In genomic region chr15:41790756-41791546, GRCh38 we compare ENCODE assay signal across 9 cellular contexts. TPM values are rescaled to one million over a fixed set of nuclear protein-coding genes. Genes with fewer than 3 reads are reported as not detected.
DNase-seq lines count a peak whose midpoint lies in the region; ATAC-seq, FAIRE-seq and TF ChIP-seq lines count a peak whose summit lies in the region.
"Had no signal": no experiment of that assay in that cellular context is flagged by ENCODE, and none has a peak within 500 bp of the region (broad histone marks: within the 10 kb centered on the region; RNA-seq: fewer than 3 reads in every experiment).

No MANE protein-coding gene starts in this region.

- H3K4me3 ChIP-seq in fibroblast of the aortic adventitia (ENCODE audit: low read depth, low read length) (no peak overlapping the region), gastrocnemius medialis (no peak overlapping the region)

- DNase-seq in H54 (ENCODE audit: insufficient read length, low spot score): peak; percentile 38
- peak; percentile 72 for DNase-seq in SW480 (ENCODE audit: low spot score)
- peak; percentile 50 for DNase-seq in fibroblast of the aortic adventitia (ENCODE audit: low read depth)
- DNase-seq in gastrocnemius medialis: no peak
- DNase-seq in activated CD4-positive, CD25-positive, alpha-beta regulatory T cell treated with anti-CD3 and anti-CD28 coated beads, Interleukin-2, amount 50 U/mL, for 72 hours: no peak
- DNase-seq in posterior cingulate gyrus: no peak
- no peak for DNase-seq in NCI-H524 (lab: John Stamatoyannopoulos, UW)
- DNase-seq in GM13977 (ENCODE audit: low spot score): no peak

- H3K27me3 ChIP-seq in gastrocnemius medialis: no peaks in the 10 kb centered on the region

- FAIRE-seq in H54 (lab: Jason Lieb, UNC): no peak
- FAIRE-seq: endometrium had no signal

- intact Hi-C loops in gastrocnemius medialis (cut with DNase I; ENCODE audit: low total_unique reads) (loop anchor here (2.0 kb wide), 1 partner anchor 16 kb away; the partner anchor contains the start of gene MAPKBP1), posterior cingulate gyrus (cut with DNase I) (no loop called here)

- in situ Hi-C loops in gastrocnemius medialis (cut with MboI; ENCODE audit: low sequenced_read_pairs in 4 of 4): no loop called here
- in situ Hi-C loops in GM13977 (cut with MboI; ENCODE audit: low pct_unique_long_range_greater_than_20kb, low sequenced_read_pairs, unreplicated experiment): no loop called here

- peaks cover 47 to 48% of the 10 kb centered on the region in 2 donors for H3K4me1 ChIP-seq in gastrocnemius medialis

- peak overlapping the region; percentile 47 to 77 (median 66) for H3K27ac ChIP-seq in gastrocnemius medialis

- no peaks in the 10 kb centered on the region for H3K9me3 ChIP-seq in gastrocnemius medialis

- no peak for TF ChIP-seq POLR2A in H54 (IDR thresholded peaks at IDR 0.05; ENCODE audit: low read depth, low read length)
- TF ChIP-seq POLR2A in gastrocnemius medialis (IDR thresholded peaks at IDR 0.05): no peak

- TF ChIP-seq CTCF in fibroblast of the aortic adventitia (IDR thresholded peaks at IDR 0.05; ENCODE audit: insufficient read depth, low read length): no peak
- no peak for TF ChIP-seq CTCF in gastrocnemius medialis (IDR thresholded peaks at IDR 0.05 in 4 of 5, conservative IDR thresholded peaks at IDR 0.05 in 1 of 5)
- TF ChIP-seq CTCF in GM13977 (IDR thresholded peaks at IDR 0.05; ENCODE audit: extremely low read depth, insufficient read depth, missing control alignments): no peak

- peak; percentile 20 to 32 for ATAC-seq in gastrocnemius medialis

- no peaks in the 10 kb centered on the region for H3K36me3 ChIP-seq in gastrocnemius medialis

RNA-seq across cellular contexts. Expression of gene MAPKBP1, which starts 16.7 kb away (rescaled TPM):
- total RNA-seq in fibroblast of the aortic adventitia (ENCODE audit: low replicate concordance) (12.7 and 20.8 TPM in 2 replicates), gastrocnemius medialis (1 to 10 TPM; 4.2 to 8.4 (median 5.4) TPM)

RNA-seq across cellular contexts. Expression of gene JMJD7, which starts 36.9 kb away (rescaled TPM):
- total RNA-seq in fibroblast of the aortic adventitia (ENCODE audit: low replicate concordance): 3.1 and 6.3 TPM in 2 replicates
- 1 to 10 TPM; 1.7 to 7.6 (median 3.9) TPM for total RNA-seq in gastrocnemius medialis

RNA-seq across cellular contexts. Expression of gene PLA2G4B, which starts 47.7 kb away (rescaled TPM):
- 0.49 and 0.54 TPM in 2 replicates for total RNA-seq in fibroblast of the aortic adventitia (ENCODE audit: low replicate concordance)
- 10 to 100 TPM in 1 of 4 donors, under 1 TPM in 1, not detected in 2; 0.13 to 11.5 TPM for total RNA-seq in gastrocnemius medialis

Comparison
In these comparisons a context has a peak if more than half of its experiments do, and no peak if none do; other contexts are left out.
1. DNase-seq: peak in H54 (single experiment), SW480 (single experiment) and fibroblast of the aortic adventitia (single experiment); none in gastrocnemius medialis (0 of 2), activated CD4-positive, CD25-positive, alpha-beta regulatory T cell treated with anti-CD3 and anti-CD28 coated beads, Interleukin-2, amount 50 U/mL, for 72 hours (single experiment), posterior cingulate gyrus (0 of 10), NCI-H524 (0 of 2) and GM13977 (single experiment).